In genomic region chr11:61897387-61898246, GRCh38 we compare ENCODE assay signal across 8 cellular contexts.
DNase-seq lines count a peak whose midpoint lies in the region; ATAC-seq and TF ChIP-seq lines count a peak whose summit lies in the region.

No MANE protein-coding gene starts in this region.

- H3K27me3 ChIP-seq in WERI-Rb-1 (ENCODE audit: insufficient read depth, low read depth, severe bottlenecking) (no peaks in the 10 kb centered on the region), brain microvascular endothelial cell (replicated peaks) (no peaks in the 10 kb centered on the region)

- H3K4me3 ChIP-seq in WERI-Rb-1 (ENCODE audit: low read depth, low read length): no peak overlapping the region
- no peak overlapping the region for H3K4me3 ChIP-seq in brain microvascular endothelial cell (ENCODE audit: low read depth, low read length)

- H3K36me3 ChIP-seq in WERI-Rb-1: no peaks in the 10 kb centered on the region
- H3K36me3 ChIP-seq in brain microvascular endothelial cell (replicated peaks): no peaks in the 10 kb centered on the region

- TF ChIP-seq CTCF in WERI-Rb-1 (IDR thresholded peaks at IDR 0.05; ENCODE audit: low read depth, low read length): peak; percentile 94
- TF ChIP-seq CTCF in brain microvascular endothelial cell (IDR thresholded peaks at IDR 0.05; ENCODE audit: low read depth, low read length, missing control alignments): peak; percentile 98

- no peak for ATAC-seq in HG03565 (IDR thresholded peaks at IDR 0.05; ENCODE audit: unreplicated experiment)

- H3K9me3 ChIP-seq in WERI-Rb-1 (ENCODE audit: severe bottlenecking): no peaks in the 10 kb centered on the region

- H3K27ac ChIP-seq in WERI-Rb-1 (no peak overlapping the region), brain microvascular endothelial cell (no peak overlapping the region)

- in situ Hi-C loops in brain microvascular endothelial cell (cut with HindIII; ENCODE audit: low pct_ligation_motif_present, low sequenced_read_pairs): no loop called here

- DNase-seq in NCI-H1436 (lab: John Stamatoyannopoulos, UW) (peak; percentile 66), NCI-H1436 treated with DMSO at 0.1 percent for 48 hours (lab: John Stamatoyannopoulos, UW) (no peak), NCI-H2029 treated with DMSO at 0.1 percent for 48 hours (lab: John Stamatoyannopoulos, UW) (peak; percentile 5), WERI-Rb-1 (peak; percentile 82), brain microvascular endothelial cell (peak; percentile 37), inferior parietal cortex (ENCODE audit: extremely low spot score) (peak; percentile 73)
- DNase-seq in stimulated activated CD4-positive, alpha-beta T cell treated with anti-CD3 and anti-CD28 coated beads, Interleukin-15, amount 100 ng/mL, for 48 hours (ENCODE audit: low read depth in 2 of 2): peak; percentile 62 to 73
